ENCODE assay signal across 22 cellular contexts in the genomic region with DNA sequence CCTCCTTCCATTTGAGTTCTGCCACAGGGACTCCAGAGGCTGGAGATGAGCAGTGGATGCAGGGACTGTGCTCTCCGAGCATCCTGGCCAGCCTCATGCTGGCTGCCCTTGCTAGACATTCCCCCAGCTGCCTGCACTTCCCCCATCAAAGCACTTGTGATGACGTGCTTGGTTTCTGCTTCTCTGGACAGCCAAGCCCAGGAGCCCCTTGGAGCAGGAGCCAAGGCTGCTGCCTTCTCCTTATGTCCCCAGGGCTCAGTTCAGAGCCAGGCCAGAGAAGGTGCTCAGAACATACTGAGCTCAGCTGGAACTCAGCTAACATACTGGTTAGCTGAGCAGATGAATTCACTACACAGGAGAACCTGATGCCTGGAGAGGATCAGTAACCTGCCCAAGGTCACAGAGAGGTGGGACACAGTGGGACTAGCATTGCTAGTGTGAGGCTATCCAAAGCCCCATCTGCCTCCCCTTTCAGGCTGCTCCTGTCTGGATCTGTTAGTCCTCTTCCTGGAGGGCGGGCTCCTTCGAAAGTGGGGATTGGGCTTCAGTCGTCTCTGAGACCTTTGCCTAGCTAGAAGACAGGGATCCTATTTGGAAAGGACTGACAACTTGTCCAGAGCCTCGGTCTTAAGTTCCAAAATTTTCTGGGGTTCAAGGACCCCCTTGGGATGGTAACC. TPM values are rescaled to one million over a fixed set of nuclear protein-coding genes. Genes with fewer than 3 reads are reported as not detected.
DNase-seq lines count a peak whose midpoint lies in the region; ATAC-seq, FAIRE-seq and TF ChIP-seq lines count a peak whose summit lies in the region.
"Had no signal": no experiment of that assay in that cellular context is flagged by ENCODE, and none has a peak within 500 bp of the region (broad histone marks: within the 10 kb centered on the region; RNA-seq: fewer than 3 reads in every experiment).

No MANE protein-coding gene starts in this region.

- intact Hi-C loops in left ventricle myocardium inferior (cut with micrococcal nuclease) (no loop called here), sciatic nerve (cut with DNase I) (no loop called here)
- intact Hi-C loops in activated naive CD4-positive, alpha-beta T cell treated with anti-CD3 and anti-CD28 coated beads for 36 hours (cut with micrococcal nuclease) = no loop called here

- no peak for TF ChIP-seq CTCF in brain (conservative IDR thresholded peaks at IDR 0.05)
- TF ChIP-seq CTCF in left ventricle myocardium inferior (IDR thresholded peaks at IDR 0.05; ENCODE audit: borderline replicate concordance) = no peak
- no peak for TF ChIP-seq CTCF in MM.1S (IDR thresholded peaks at IDR 0.05; ENCODE audit: low read length)

- H2AFZ ChIP-seq in MM.1S (ENCODE audit: low read length) = no peak overlapping the region

- H3K27me3 ChIP-seq in left ventricle myocardium inferior (ENCODE audit: low read depth) (no peaks in the 10 kb centered on the region), MM.1S (replicated peaks; ENCODE audit: insufficient read depth, low read length) (no peaks in the 10 kb centered on the region)

- peaks cover 23% of the 10 kb centered on the region for H3K36me3 Mint-ChIP-seq in brain
- no peaks in the 10 kb centered on the region for H3K36me3 Mint-ChIP-seq in activated naive CD4-positive, alpha-beta T cell treated with anti-CD3 and anti-CD28 coated beads for 36 hours (ENCODE audit: low read depth)
- H3K36me3 Mint-ChIP-seq: natural killer cell treated with Interleukin-12 subunit alpha and Interleukin-12 subunit beta and Interleukin-15 and Interleukin-18, amount 100 ng/mL, for 72 hours had no signal

- DNase-seq in HTR-8/SVneo (ENCODE audit: insufficient read length, low spot score) (no peak), left ventricle myocardium inferior (no peak), sciatic nerve (ENCODE audit: low spot score) (no peak), MM.1S (no peak)
- no peak for DNase-seq in activated naive CD4-positive, alpha-beta T cell treated with anti-CD3 and anti-CD28 coated beads for 36 hours
- DNase-seq: activated CD4-positive, alpha-beta T cell treated with anti-CD3 and anti-CD28 coated beads, Interleukin-2, amount 50 U/mL, for 1 hour; activated gamma-delta T cell; amniotic stem cell; HCEC 1CT; islet precursor cell; NCI-H2081; NCI-H446 treated with DMSO at 0.1 percent for 48 hours; stimulated activated CD4-positive, alpha-beta T cell treated with anti-CD3 and anti-CD28 coated beads, Interleukin-12 subunit alpha, Interleukin-12 subunit beta, amount 100 ng/mL, for 4 hours; T-cell had no signal

- peaks cover 3% of the 10 kb centered on the region for H3K27me3 Mint-ChIP-seq in brain
- H3K27me3 Mint-ChIP-seq in activated naive CD4-positive, alpha-beta T cell treated with anti-CD3 and anti-CD28 coated beads for 36 hours (ENCODE audit: low read depth) = no peaks in the 10 kb centered on the region
- H3K27me3 Mint-ChIP-seq: memory B cell had no signal

- no peaks in the 10 kb centered on the region for H4K20me1 ChIP-seq in MM.1S (ENCODE audit: insufficient read depth, low read length)

- peak; percentile 48 for FAIRE-seq in HTR-8/SVneo (lab: Jason Lieb, UNC)
- FAIRE-seq: K562 had no signal

- H3K4me3 ChIP-seq in left ventricle myocardium inferior (no peak overlapping the region), MM.1S (ENCODE audit: low read length) (no peak overlapping the region)
- H3K4me3 ChIP-seq: K562, prostate gland had no signal

- H3K79me2 ChIP-seq in MM.1S (ENCODE audit: low read length) = no peaks in the 10 kb centered on the region

- ATAC-seq in sciatic nerve (peak; percentile 3), HG03135 (IDR thresholded peaks at IDR 0.05; ENCODE audit: unreplicated experiment) (no peak), HG02840 (IDR thresholded peaks at IDR 0.05; ENCODE audit: low FRiP score, unreplicated experiment) (no peak)
- ATAC-seq: K562; natural killer cell treated with Interleukin-12 subunit alpha and Interleukin-12 subunit beta and Interleukin-15 and Interleukin-18, amount 100 ng/mL, for 72 hours; T-cell had no signal

- peaks cover 0 to 5% (median 0%) of the 10 kb centered on the region in 5 experiments for H3K9me3 Mint-ChIP-seq in brain
- no peaks in the 10 kb centered on the region for H3K9me3 Mint-ChIP-seq in activated naive CD4-positive, alpha-beta T cell treated with anti-CD3 and anti-CD28 coated beads for 36 hours
- H3K9me3 Mint-ChIP-seq: memory B cell; natural killer cell treated with Interleukin-12 subunit alpha and Interleukin-12 subunit beta and Interleukin-15 and Interleukin-18, amount 100 ng/mL, for 72 hours; T-cell had no signal

- H3K9me3 ChIP-seq in left ventricle myocardium inferior (replicated peaks) = no peaks in the 10 kb centered on the region
- no peaks in the 10 kb centered on the region for H3K9me3 ChIP-seq in MM.1S (replicated peaks; ENCODE audit: insufficient read depth, low read length)
- H3K9me3 ChIP-seq: prostate gland had no signal

- H3F3A ChIP-seq in MM.1S (ENCODE audit: insufficient read depth, low read length) = 0 out of 2 replicates have a peak, but pooled peaks cover 3% of the 10 kb centered on the region

- H3K27ac Mint-ChIP-seq in brain = peak overlapping the region in 3 of 5 experiments; percentile 21 to 97 (median 81)
- no peak overlapping the region for H3K27ac Mint-ChIP-seq in activated naive CD4-positive, alpha-beta T cell treated with anti-CD3 and anti-CD28 coated beads for 36 hours
- H3K27ac Mint-ChIP-seq: memory B cell; natural killer cell treated with Interleukin-12 subunit alpha and Interleukin-12 subunit beta and Interleukin-15 and Interleukin-18, amount 100 ng/mL, for 72 hours; T-cell had no signal

- H3K36me3 ChIP-seq in left ventricle myocardium inferior = peaks cover 29% of the 10 kb centered on the region
- no peaks in the 10 kb centered on the region for H3K36me3 ChIP-seq in MM.1S (replicated peaks; ENCODE audit: insufficient read depth, low read length)
- H3K36me3 ChIP-seq: prostate gland had no signal

- H3K4me1 Mint-ChIP-seq in brain = peaks cover 59% of the 10 kb centered on the region
- peaks cover 6% of the 10 kb centered on the region for H3K4me1 Mint-ChIP-seq in activated naive CD4-positive, alpha-beta T cell treated with anti-CD3 and anti-CD28 coated beads for 36 hours (ENCODE audit: low read depth)

- H3K4me2 ChIP-seq in MM.1S (ENCODE audit: low read depth, low read length) = no peak overlapping the region

- H3K27ac ChIP-seq in left ventricle myocardium inferior (replicated peaks) = peak overlapping the region; percentile 86
- H3K27ac ChIP-seq in MM.1S (ENCODE audit: low read length) = no peak overlapping the region
- H3K27ac ChIP-seq: prostate gland had no signal

- H3K4me1 ChIP-seq in left ventricle myocardium inferior = peaks cover 72% of the 10 kb centered on the region
- H3K4me1 ChIP-seq in MM.1S (ENCODE audit: low read length) = 0 out of 2 replicates have a peak, but pooled peaks cover 2% of the 10 kb centered on the region

- H3K9me2 ChIP-seq in MM.1S (replicated peaks; ENCODE audit: insufficient read depth, low read length) = no peaks in the 10 kb centered on the region

- peak overlapping the region in 2 of 5 experiments; percentile 9 to 60 for H3K4me3 Mint-ChIP-seq in brain
- no peak overlapping the region for H3K4me3 Mint-ChIP-seq in activated naive CD4-positive, alpha-beta T cell treated with anti-CD3 and anti-CD28 coated beads for 36 hours
- H3K4me3 Mint-ChIP-seq: memory B cell; natural killer cell treated with Interleukin-12 subunit alpha and Interleukin-12 subunit beta and Interleukin-15 and Interleukin-18, amount 100 ng/mL, for 72 hours; T-cell had no signal

- H3K9ac ChIP-seq in MM.1S (ENCODE audit: low read length) = no peak overlapping the region

- CTCF ChIA-PET in activated naive CD4-positive, alpha-beta T cell treated with anti-CD3 and anti-CD28 coated beads for 36 hours (lab: Charles Lee) = interaction anchor here (3.3 kb wide), 1 partner anchor 11 kb away, joined by 11 read pairs; a partner anchor contains a TSS

RNA-seq across cellular contexts. Expression of a gene that starts 4.3 kb away (rescaled TPM):
- 151 TPM for polyA plus RNA-seq in brain (ENCODE audit: insufficient read depth, low read depth, low replicate concordance)
- total RNA-seq in left ventricle myocardium inferior (73.0 TPM), sciatic nerve (145 TPM)
- 1 to 10 TPM; 8.9 to 9.1 TPM for total RNA-seq in activated naive CD4-positive, alpha-beta T cell treated with anti-CD3 and anti-CD28 coated beads for 36 hours

RNA-seq across cellular contexts. Expression of a gene that starts 7.8 kb away (rescaled TPM):
- polyA plus RNA-seq in brain (ENCODE audit: insufficient read depth, low read depth, low replicate concordance) = 8.9 TPM
- 0.16 TPM for total RNA-seq in left ventricle myocardium inferior
- 0.13 TPM for total RNA-seq in sciatic nerve
- not detected for total RNA-seq in activated naive CD4-positive, alpha-beta T cell treated with anti-CD3 and anti-CD28 coated beads for 36 hours
- total RNA-seq: chondrocyte; K562; natural killer cell treated with Interleukin-12 subunit alpha and Interleukin-12 subunit beta and Interleukin-15 and Interleukin-18, amount 100 ng/mL, for 72 hours; T-cell had no signal
- polyA plus RNA-seq: K562 had no signal

RNA-seq across cellular contexts. Expression of a gene that starts 10.9 kb away (rescaled TPM):
- polyA plus RNA-seq in brain (ENCODE audit: insufficient read depth, low read depth, low replicate concordance) = 39.3 TPM
- total RNA-seq in left ventricle myocardium inferior = 14.6 TPM
- total RNA-seq in sciatic nerve = 42.3 TPM
- total RNA-seq in activated naive CD4-positive, alpha-beta T cell treated with anti-CD3 and anti-CD28 coated beads for 36 hours = 10 to 100 TPM; 81.8 to 85.8 TPM

RNA-seq across cellular contexts. Expression of a gene that starts 11.9 kb away (rescaled TPM):
- polyA plus RNA-seq in brain (ENCODE audit: insufficient read depth, low read depth, low replicate concordance) = 70.3 TPM
- total RNA-seq in left ventricle myocardium inferior (25.8 TPM), sciatic nerve (15.9 TPM)
- total RNA-seq in activated naive CD4-positive, alpha-beta T cell treated with anti-CD3 and anti-CD28 coated beads for 36 hours = 1 to 10 TPM; 5.4 to 5.7 TPM

RNA-seq across cellular contexts. Expression of a gene that starts 20.3 kb away (rescaled TPM):
- 11.5 TPM for polyA plus RNA-seq in brain (ENCODE audit: insufficient read depth, low read depth, low replicate concordance)
- total RNA-seq in left ventricle myocardium inferior = 20.2 TPM
- 21.9 TPM for total RNA-seq in sciatic nerve
- total RNA-seq in activated naive CD4-positive, alpha-beta T cell treated with anti-CD3 and anti-CD28 coated beads for 36 hours = 10 to 100 TPM; 62.1 to 68.9 TPM
